ENCODE assay signal across 1 cellular context in the genomic region with DNA sequence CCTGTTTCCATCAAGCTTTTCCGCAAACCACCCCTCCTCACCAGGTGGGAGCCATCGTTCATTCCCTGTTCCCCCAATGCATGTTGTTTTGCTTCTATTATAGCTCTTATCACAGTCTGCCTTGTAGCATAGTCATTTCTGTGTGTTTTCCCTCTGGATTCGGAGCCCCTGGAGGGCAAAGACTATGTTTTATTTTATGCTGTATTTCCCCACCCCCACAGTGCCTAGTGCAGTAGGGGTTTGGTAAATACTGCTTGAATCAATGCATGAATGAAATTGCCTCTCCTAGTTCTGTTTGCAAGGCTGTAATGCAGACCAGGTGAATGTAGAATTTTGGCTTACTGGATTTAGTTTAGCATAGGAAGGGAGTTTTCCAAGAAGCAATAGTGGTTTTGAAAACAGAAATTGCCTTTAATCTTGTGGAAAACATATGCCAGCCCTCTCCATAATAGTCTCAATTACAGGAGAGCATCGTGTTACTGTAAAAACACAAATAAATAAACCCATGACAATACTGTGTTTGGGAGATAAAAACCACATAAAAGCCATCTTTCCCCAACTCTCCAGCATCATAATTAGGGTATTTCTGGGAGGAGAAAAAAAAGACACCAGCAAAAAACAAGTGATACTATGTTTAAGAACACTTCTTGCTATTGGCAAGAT.
TF ChIP-seq lines count a peak whose summit lies in the region.

No MANE protein-coding gene starts in this region.

TF ChIP-seq in HEK293, 187 proteins besides CTCF, POLR2A, EP300 and RAD21 (continued from another document):
- TF ChIP-seq, protein P1, sequence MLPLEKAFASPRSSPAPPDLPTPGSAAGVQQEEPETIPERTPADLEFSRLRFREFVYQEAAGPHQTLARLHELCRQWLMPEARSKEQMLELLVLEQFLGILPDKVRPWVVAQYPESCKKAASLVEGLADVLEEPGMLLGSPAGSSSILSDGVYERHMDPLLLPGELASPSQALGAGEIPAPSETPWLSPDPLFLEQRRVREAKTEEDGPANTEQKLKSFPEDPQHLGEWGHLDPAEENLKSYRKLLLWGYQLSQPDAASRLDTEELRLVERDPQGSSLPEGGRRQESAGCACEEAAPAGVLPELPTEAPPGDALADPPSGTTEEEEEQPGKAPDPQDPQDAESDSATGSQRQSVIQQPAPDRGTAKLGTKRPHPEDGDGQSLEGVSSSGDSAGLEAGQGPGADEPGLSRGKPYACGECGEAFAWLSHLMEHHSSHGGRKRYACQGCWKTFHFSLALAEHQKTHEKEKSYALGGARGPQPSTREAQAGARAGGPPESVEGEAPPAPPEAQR (tag by site-specific recombination; IDR thresholded peaks at IDR 0.05), result no peak
- TF ChIP-seq ZNF302 (tag by site-specific recombination; IDR thresholded peaks at IDR 0.05; ENCODE audit: low read depth) (no peak), ZSCAN30 (tag by site-specific recombination; IDR thresholded peaks at IDR 0.05) (no peak), ZSCAN23 (tag by site-specific recombination; IDR thresholded peaks at IDR 0.05) (no peak), GFI1B (tag by site-specific recombination; IDR thresholded peaks at IDR 0.05) (0 out of 2 replicates have a peak, but pooled peaks have one; percentile 50), PRDM2 (tag by site-specific recombination; IDR thresholded peaks at IDR 0.05; ENCODE audit: borderline replicate concordance) (no peak), ZNF623 (tag by site-specific recombination; IDR thresholded peaks at IDR 0.05) (no peak), ZBTB17 (tag by site-specific recombination; IDR thresholded peaks at IDR 0.05) (0 out of 2 replicates have a peak, but pooled peaks have one; percentile 26), ZNF266 (tag by site-specific recombination; IDR thresholded peaks at IDR 0.05; ENCODE audit: low read depth) (no peak), ZNF600 (tag by site-specific recombination; IDR thresholded peaks at IDR 0.05) (no peak), FEZF1 (tag by site-specific recombination; IDR thresholded peaks at IDR 0.05) (peak; percentile 90), REST (tag by site-specific recombination; IDR thresholded peaks at IDR 0.05) (no peak), ZEB2 (tag by site-specific recombination; IDR thresholded peaks at IDR 0.05) (peak; percentile 83), INSM2 (tag by site-specific recombination; IDR thresholded peaks at IDR 0.05) (peak; percentile 61; the same call in 1 of the 2 replicates), WT1 (tag by site-specific recombination; IDR thresholded peaks at IDR 0.05) (peak; percentile 98)
- TF ChIP-seq, protein P2, sequence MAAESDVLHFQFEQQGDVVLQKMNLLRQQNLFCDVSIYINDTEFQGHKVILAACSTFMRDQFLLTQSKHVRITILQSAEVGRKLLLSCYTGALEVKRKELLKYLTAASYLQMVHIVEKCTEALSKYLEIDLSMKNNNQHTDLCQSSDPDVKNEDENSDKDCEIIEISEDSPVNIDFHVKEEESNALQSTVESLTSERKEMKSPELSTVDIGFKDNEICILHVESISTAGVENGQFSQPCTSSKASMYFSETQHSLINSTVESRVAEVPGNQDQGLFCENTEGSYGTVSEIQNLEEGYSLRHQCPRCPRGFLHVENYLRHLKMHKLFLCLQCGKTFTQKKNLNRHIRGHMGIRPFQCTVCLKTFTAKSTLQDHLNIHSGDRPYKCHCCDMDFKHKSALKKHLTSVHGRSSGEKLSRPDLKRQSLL (tag by site-specific recombination; IDR thresholded peaks at IDR 0.05), result peak; percentile 74
TF ChIP-seq in HEK293: peak in this region for 35.
